ENCODE assay signal across 8 cellular contexts in the genomic region with DNA sequence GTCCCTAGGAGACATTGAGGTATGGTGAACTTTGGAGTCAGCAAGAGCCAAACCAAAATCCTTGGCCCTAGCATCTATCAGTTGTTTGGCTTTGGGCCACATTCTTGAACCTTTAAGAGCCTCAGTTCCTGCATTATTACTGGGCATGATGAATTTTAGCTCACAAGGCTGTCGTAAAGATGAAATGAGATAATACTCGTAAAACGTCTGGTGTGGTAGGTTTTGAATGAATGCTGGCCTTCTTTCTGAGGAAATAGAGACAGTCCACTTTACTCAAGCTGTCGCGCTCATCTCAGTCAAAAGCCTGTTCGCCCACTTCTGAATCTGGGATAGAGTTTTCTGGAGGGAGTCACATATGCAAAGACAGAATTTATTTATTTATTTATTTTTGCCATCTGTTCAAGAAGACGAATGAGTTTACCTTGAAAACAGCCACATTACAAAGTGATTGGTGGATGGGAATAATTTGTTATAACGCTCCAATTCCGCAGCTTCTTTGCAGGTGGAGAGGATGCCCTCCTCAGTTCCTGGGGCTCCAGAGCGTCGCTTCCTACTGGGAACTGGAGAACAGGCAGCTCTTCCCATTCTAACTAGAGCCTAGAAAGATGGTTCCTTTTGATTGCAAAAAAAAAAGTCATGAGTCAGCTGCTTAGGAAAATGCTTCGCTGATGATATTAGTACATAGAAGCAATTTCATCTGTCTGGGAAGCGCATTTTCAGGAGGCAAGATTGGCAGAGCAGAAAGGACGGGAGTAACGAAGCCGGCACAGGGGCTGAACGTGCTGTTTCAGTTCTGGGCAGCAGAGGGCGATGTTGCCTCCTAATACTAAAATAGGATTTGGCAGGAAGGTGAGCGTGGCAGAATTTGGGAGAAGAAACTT. TPM values are rescaled to one million over a fixed set of nuclear protein-coding genes. Genes with fewer than 3 reads are reported as not detected.
DNase-seq lines count a peak whose midpoint lies in the region; ATAC-seq, FAIRE-seq and TF ChIP-seq lines count a peak whose summit lies in the region.

No MANE protein-coding gene starts in this region.

- peaks cover 0 to 2% (median under 1%) of the 10 kb centered on the region in 4 experiments; a peak in 3 of 7 replicates for H3K4me1 ChIP-seq in H1 (replicated peaks in 1 of 4; ENCODE audit: control insufficient read depth in 3 of 4, insufficient read depth in 4 of 4, low read length in 3 of 4)

- H3K4me3 ChIP-seq in H1 (ENCODE audit: extremely low read depth in 1 of 4, insufficient read depth in 2 of 4, low read depth in 3 of 4, low read length in 4 of 4), result peak overlapping the region in 1 of 4 experiments; percentile 40; a peak in 2 of 8 replicates

- TF ChIP-seq RAD21 in H1 (IDR thresholded peaks at IDR 0.05 in 1 of 2, conservative IDR thresholded peaks at IDR 0.05 in 1 of 2; ENCODE audit: low read depth in 2 of 2, low read length in 2 of 2), result peak; percentile 85 to 90

- H3K79me1 ChIP-seq in H1 (ENCODE audit: low read depth, low read length), result no peaks in the 10 kb centered on the region

- H3K4me3 Mint-ChIP-seq in activated CD4-positive, alpha-beta T cell treated with anti-CD3 and anti-CD28 coated beads, Interleukin-2, amount 10 ng/mL, durations not matched to agents 24 days and 14 days, result no peak overlapping the region
- no peak overlapping the region for H3K4me3 Mint-ChIP-seq in stimulated activated naive B cell treated with anti-CD40 and anti-IgM and Interleukin-4, amounts not matched to agents 10 μg/mL and 1 μg/mL and 100 μg/mL, for 72 hours

- H2BK12ac ChIP-seq in H1 (ENCODE audit: low read depth, low read length), result no peak overlapping the region

- no peak overlapping the region for H3K56ac ChIP-seq in H1 (replicated peaks; ENCODE audit: insufficient read length, low read depth, low read length)

- peak; percentile 34 for DNase-seq in NCI-H2196 treated with DMSO at 0.1 percent for 48 hours (lab: John Stamatoyannopoulos, UW; ENCODE audit: unreplicated experiment)
- DNase-seq in activated CD4-positive, alpha-beta T cell treated with anti-CD3 and anti-CD28 coated beads, Interleukin-2, amount 10 ng/mL, durations not matched to agents 24 days and 14 days, result peak; percentile 82
- peak in 1 of 2 experiments; percentile 91 for DNase-seq in H1 (ENCODE audit: low read depth in 1 of 2, low spot score in 2 of 2)
- DNase-seq in medulla oblongata (ENCODE audit: extremely low spot score), result peak; percentile 75
- DNase-seq in stimulated activated naive B cell treated with anti-CD40 and anti-IgM and Interleukin-4, amounts not matched to agents 10 μg/mL and 1 μg/mL and 100 μg/mL, for 72 hours, result peak; percentile 5

- H3K18ac ChIP-seq in H1 (ENCODE audit: extremely low read depth, low read length), result no peak overlapping the region

- intact Hi-C loops in activated CD4-positive, alpha-beta T cell treated with anti-CD3 and anti-CD28 coated beads, Interleukin-2, amount 10 ng/mL, durations not matched to agents 24 days and 14 days (cut with micrococcal nuclease), result loop anchor here (10.0 kb wide), 1 partner anchor 1878 kb away; no protein-coding TSS in a partner anchor

- no peak overlapping the region for H3K9ac ChIP-seq in H1 (replicated peaks in 1 of 4; ENCODE audit: extremely low read depth in 1 of 4, low read depth in 3 of 4, low read length in 3 of 4)

- peak; percentile 78 to 89 (median 82) for TF ChIP-seq CTCF in H1 (IDR thresholded peaks at IDR 0.05; ENCODE audit: control extremely low read depth in 1 of 3, insufficient read depth in 1 of 3, low read depth in 1 of 3, low read length in 3 of 3)

- no peak overlapping the region for H3K23ac ChIP-seq in H1 (ENCODE audit: insufficient read length)

- no peak overlapping the region for H3K27ac ChIP-seq in H1 (ENCODE audit: low read depth, low read length)

- no peak overlapping the region for H2BK15ac ChIP-seq in H1 (ENCODE audit: low read length)

- H4K91ac ChIP-seq in H1 (replicated peaks; ENCODE audit: insufficient read length, low read length), result no peak overlapping the region

- 0 out of 2 replicates have a peak overlapping the region, but pooled peaks have one; percentile 38 for H2AFZ ChIP-seq in H1 (ENCODE audit: low read length)

- H3K36me3 ChIP-seq in H1 (ENCODE audit: control insufficient read depth in 2 of 4, insufficient read depth in 4 of 4, low read length in 3 of 4), result 0 out of 8 replicates have a peak, but pooled peaks cover 0 to 2% (median 0%) of the 10 kb centered on the region in 4 experiments

- peak overlapping the region; percentile 18 to 47; a peak in 2 of 4 replicates for H3K4me2 ChIP-seq in H1 (ENCODE audit: insufficient read depth in 1 of 2, low read depth in 2 of 2, low read length in 2 of 2)

- CTCF ChIA-PET in H1 (lab: Charles Lee; ENCODE audit: partially characterized antibody), result interaction anchor here (0.6 to 5.5 kb wide), 30 partner anchors 10 to 1953 kb away, joined by 3 to 33 read pairs (median 4); no protein-coding TSS in a partner anchor

- POLR2A ChIA-PET in H1 (lab: Charles Lee; ENCODE audit: partially characterized antibody), result no interaction called here

- no peaks in the 10 kb centered on the region; a peak in 1 of 7 replicates for H3K27me3 ChIP-seq in H1 (replicated peaks in 1 of 4; ENCODE audit: control insufficient read depth in 3 of 4, extremely low read depth in 1 of 4, insufficient read depth in 3 of 4, low read length in 3 of 4)

- peaks cover 13% of the 10 kb centered on the region for H3K27me3 Mint-ChIP-seq in activated CD4-positive, alpha-beta T cell treated with anti-CD3 and anti-CD28 coated beads, Interleukin-2, amount 10 ng/mL, durations not matched to agents 24 days and 14 days
- peaks cover 23 to 25% of the 10 kb centered on the region in 2 donors for H3K27me3 Mint-ChIP-seq in stimulated activated naive B cell treated with anti-CD40 and anti-IgM and Interleukin-4, amounts not matched to agents 10 μg/mL and 1 μg/mL and 100 μg/mL, for 72 hours

- H4K5ac ChIP-seq in H1 (ENCODE audit: insufficient read length, low read depth, low read length), result no peak overlapping the region

- peaks cover under 1% of the 10 kb centered on the region for H3K4me1 Mint-ChIP-seq in activated CD4-positive, alpha-beta T cell treated with anti-CD3 and anti-CD28 coated beads, Interleukin-2, amount 10 ng/mL, durations not matched to agents 24 days and 14 days
- H3K4me1 Mint-ChIP-seq in stimulated activated naive B cell treated with anti-CD40 and anti-IgM and Interleukin-4, amounts not matched to agents 10 μg/mL and 1 μg/mL and 100 μg/mL, for 72 hours, result peaks cover 1 to 3% of the 10 kb centered on the region in 2 donors

- TF ChIP-seq EP300 in H1 (IDR thresholded peaks at IDR 0.05; ENCODE audit: borderline replicate concordance in 1 of 2, low read depth in 2 of 2, low read length in 2 of 2), result no peak

- no peaks in the 10 kb centered on the region for H4K20me1 ChIP-seq in H1 (replicated peaks in 1 of 2; ENCODE audit: control insufficient read depth in 1 of 2, insufficient read depth in 2 of 2, low read length in 2 of 2)

- no peak overlapping the region for H4K8ac ChIP-seq in H1 (ENCODE audit: extremely low read depth, insufficient read depth, low read length)

- H3K9me3 ChIP-seq in H1 (ENCODE audit: insufficient read depth in 2 of 2, low read depth in 1 of 2, low read length in 1 of 2), result no peaks in the 10 kb centered on the region

- H3K9me3 Mint-ChIP-seq in activated CD4-positive, alpha-beta T cell treated with anti-CD3 and anti-CD28 coated beads, Interleukin-2, amount 10 ng/mL, durations not matched to agents 24 days and 14 days, result no peaks in the 10 kb centered on the region
- H3K9me3 Mint-ChIP-seq in stimulated activated naive B cell treated with anti-CD40 and anti-IgM and Interleukin-4, amounts not matched to agents 10 μg/mL and 1 μg/mL and 100 μg/mL, for 72 hours, result no peaks in the 10 kb centered on the region

- no peaks in the 10 kb centered on the region for H3K79me2 ChIP-seq in H1 (ENCODE audit: control insufficient read depth in 1 of 2, insufficient read depth in 2 of 2, low read length in 2 of 2)

- H2AK5ac ChIP-seq in H1 (ENCODE audit: low read depth, low read length), result no peak overlapping the region

- no peak overlapping the region for H3K14ac ChIP-seq in H1 (ENCODE audit: insufficient read length)

- H3K4ac ChIP-seq in H1 (replicated peaks; ENCODE audit: insufficient read length, low read depth, low read length), result no peak overlapping the region

- H3K23me2 ChIP-seq in H1 (ENCODE audit: low read depth, low read length), result no peaks in the 10 kb centered on the region

- 47% methylated on average over 19 of the region's 19 CpGs; no CpG with 5 or more reads in 1 of the 2 experiments for WGBS in H1 (ENCODE audit: extremely low coverage in 1 of 2, insufficient coverage in 1 of 2, insufficient read length in 1 of 2, insufficient replicate concordance in 2 of 2, low coverage in 1 of 2, low lambda C conversion rate in 2 of 2, missing lambda C conversion rate in 1 of 2), 2 experiments

- H3K36me3 Mint-ChIP-seq in activated CD4-positive, alpha-beta T cell treated with anti-CD3 and anti-CD28 coated beads, Interleukin-2, amount 10 ng/mL, durations not matched to agents 24 days and 14 days (ENCODE audit: low read depth), result no peaks in the 10 kb centered on the region
- H3K36me3 Mint-ChIP-seq in stimulated activated naive B cell treated with anti-CD40 and anti-IgM and Interleukin-4, amounts not matched to agents 10 μg/mL and 1 μg/mL and 100 μg/mL, for 72 hours, result no peaks in the 10 kb centered on the region

- TF ChIP-seq POLR2A in H1 (IDR thresholded peaks at IDR 0.05; ENCODE audit: control extremely low read depth in 1 of 2, low read depth in 2 of 2, low read length in 2 of 2), result no peak

- no peak overlapping the region for H2BK20ac ChIP-seq in H1 (ENCODE audit: low read length)

- FAIRE-seq in G401.6 (lab: Jason Lieb, UNC), result peak; percentile 27
- peak; percentile 93 for FAIRE-seq in H1 (lab: Jason Lieb, UNC)

- no peak overlapping the region for H3K27ac Mint-ChIP-seq in activated CD4-positive, alpha-beta T cell treated with anti-CD3 and anti-CD28 coated beads, Interleukin-2, amount 10 ng/mL, durations not matched to agents 24 days and 14 days
- H3K27ac Mint-ChIP-seq in stimulated activated naive B cell treated with anti-CD40 and anti-IgM and Interleukin-4, amounts not matched to agents 10 μg/mL and 1 μg/mL and 100 μg/mL, for 72 hours, result no peak overlapping the region

- no peak overlapping the region for H2BK120ac ChIP-seq in H1 (replicated peaks; ENCODE audit: low read depth, low read length)

- ATAC-seq in HG02938 (IDR thresholded peaks at IDR 0.05; ENCODE audit: unreplicated experiment) (peak; percentile 58), GM21825 (IDR thresholded peaks at IDR 0.05; ENCODE audit: unreplicated experiment) (no peak)
- no peak for ATAC-seq in stimulated activated naive B cell treated with anti-CD40 and anti-IgM and Interleukin-4, amounts not matched to agents 10 μg/mL and 1 μg/mL and 100 μg/mL, for 72 hours (replicated peaks)

- H2BK5ac ChIP-seq in H1 (ENCODE audit: low read depth, low read length), result no peak overlapping the region

RNA-seq across cellular contexts. Expression of a gene that starts 49.9 kb away (rescaled TPM):
- 0.49 and 0.78 TPM in 2 replicates for total RNA-seq in activated CD4-positive, alpha-beta T cell treated with anti-CD3 and anti-CD28 coated beads, Interleukin-2, amount 10 ng/mL, durations not matched to agents 24 days and 14 days
- 2.1 and 2.2 TPM in 2 replicates for total RNA-seq in H1 (2021; fragmentation: NEBNext Ultra II Directional; extraction: Animal tissue kit (Norgen Biotek cat#: 25700))
- polyA plus RNA-seq in H1 (2011; rRNA removed), result 0.49 and 0.59 TPM in 2 replicates
- 0.56 TPM for polyA plus RNA-seq in H1 (2011; cell fraction: cytosol; rRNA removed)
- polyA plus RNA-seq in H1 (2011; cell fraction: nucleus; rRNA removed), result 0.77 TPM
- 0.69 to 1.1 TPM (median 0.87 TPM) in 4 replicates for polyA plus RNA-seq in H1 (2012, experiment 1 of 2)
- 0.38 TPM for polyA plus RNA-seq in H1 (2012, experiment 2 of 2)
- polyA plus RNA-seq in H1 (2013, experiment 1 of 2), result 3.9 TPM
- 4.3 TPM for polyA plus RNA-seq in H1 (2013, experiment 2 of 2)
- 0.44 and 0.78 TPM in 2 replicates for polyA minus RNA-seq in H1 (2011; rRNA and poly(A)+ RNA removed)
- polyA minus RNA-seq in H1 (2011; cell fraction: cytosol; rRNA and poly(A)+ RNA removed), result 0.81 TPM
- 1.9 TPM for polyA minus RNA-seq in H1 (2011; cell fraction: nucleus; rRNA and poly(A)+ RNA removed)
